In genomic region chr15:88637841-88638625, GRCh38 we compare ENCODE assay signal across 8 cellular contexts. TPM values are rescaled to one million over a fixed set of nuclear protein-coding genes. Genes with fewer than 3 reads are reported as not detected.
DNase-seq lines count a peak whose midpoint lies in the region; ATAC-seq and TF ChIP-seq lines count a peak whose summit lies in the region.

No MANE protein-coding gene starts in this region.

- H3K36me3 Mint-ChIP-seq in IgD-negative memory B cell: peaks cover 10% of the 10 kb centered on the region

- ATAC-seq in GM21381 (IDR thresholded peaks at IDR 0.05; ENCODE audit: unreplicated experiment): no peak

- TF ChIP-seq POLR2A in adrenal gland (IDR thresholded peaks at IDR 0.05): no peak
- TF ChIP-seq POLR2A in suprapubic skin (IDR thresholded peaks at IDR 0.05): no peak

- no peak for TF ChIP-seq EP300 in suprapubic skin (IDR thresholded peaks at IDR 0.05)

- POLR2A ChIA-PET in GM10248 (lab: Yijun Ruan, JAX): interaction anchor here (1.0 to 1.3 kb wide), 6 partner anchors 12 to 450 kb away, joined by 3 to 6 read pairs (median 4); partner anchors contain the start of genes ABHD2, AEN, MRPL46 and MRPS11

- H3K4me1 ChIP-seq in adrenal gland (replicated peaks in 1 of 2): peaks cover 9 to 17% of the 10 kb centered on the region in 2 donors
- H3K4me1 ChIP-seq in suprapubic skin: peaks cover 41% of the 10 kb centered on the region

- peak overlapping the region; percentile 84 to 100 (median 99) for H3K27ac Mint-ChIP-seq in IgD-negative memory B cell

- no peaks in the 10 kb centered on the region for H3K27me3 ChIP-seq in adrenal gland
- H3K27me3 ChIP-seq in layer of hippocampus (ENCODE audit: control insufficient read depth, insufficient read depth, low read length): no peaks in the 10 kb centered on the region
- H3K27me3 ChIP-seq in suprapubic skin: no peaks in the 10 kb centered on the region

- no peaks in the 10 kb centered on the region for H3K36me3 ChIP-seq in adrenal gland (replicated peaks in 1 of 2)
- H3K36me3 ChIP-seq in suprapubic skin: no peaks in the 10 kb centered on the region

- TF ChIP-seq CTCF in adrenal gland (IDR thresholded peaks at IDR 0.05): no peak
- no peak for TF ChIP-seq CTCF in suprapubic skin (IDR thresholded peaks at IDR 0.05)
- TF ChIP-seq CTCF in GM10248 (IDR thresholded peaks at IDR 0.05; ENCODE audit: control extremely low read depth, extremely low read depth, low read depth, missing control alignments): no peak

- peak overlapping the region in 3 of 4 donors; percentile 16 to 59 (median 46) for H3K4me3 ChIP-seq in adrenal gland
- peak overlapping the region; percentile 40 for H3K4me3 ChIP-seq in suprapubic skin

- CTCF ChIA-PET in GM10248 (lab: Yijun Ruan, JAX): interaction anchor here (0.7 to 7.0 kb wide), 18 partner anchors 9 to 267 kb away, joined by 3 to 73 read pairs (median 4); no protein-coding TSS in a partner anchor

- H3K9me3 Mint-ChIP-seq in IgD-negative memory B cell: no peaks in the 10 kb centered on the region

- H3K4me3 Mint-ChIP-seq in IgD-negative memory B cell: peak overlapping the region; percentile 79 to 95 (median 94)

- H3K4me1 Mint-ChIP-seq in IgD-negative memory B cell: peaks cover 48 to 64% (median 64%) of the 10 kb centered on the region in 3 donors

- intact Hi-C loops in adrenal gland (cut with DNase I): no loop called here

- H3K9me3 ChIP-seq in adrenal gland (replicated peaks in 1 of 3) (no peaks in the 10 kb centered on the region), suprapubic skin (no peaks in the 10 kb centered on the region)

- peaks cover 7% of the 10 kb centered on the region for H3K27me3 Mint-ChIP-seq in IgD-negative memory B cell

- H3K27ac ChIP-seq in adrenal gland (peak overlapping the region; percentile 50 to 96 (median 90)), layer of hippocampus (ENCODE audit: low read depth, low read length) (peak overlapping the region; percentile 86), suprapubic skin (peak overlapping the region; percentile 81)

- DNase-seq in adrenal gland: peak in 1 of 7 donors; percentile 34
- DNase-seq in suprapubic skin (ENCODE audit: low spot score in 2 of 2): peak in 1 of 2 donors; percentile 81
- DNase-seq in GF-D8 (lab: John Stamatoyannopoulos, UW): no peak
- DNase-seq in GM10248 (ENCODE audit: extremely low spot score): no peak
- DNase-seq in activated CD4-positive, alpha-beta T cell treated with anti-CD3 and anti-CD28 coated beads for 4 hours: no peak

- WGBS in adrenal gland, 4 donors: 66 to 86% (median 74%) methylated on average over 6 to 7 of the region's 7 CpGs
- 66% methylated on average over 7 of the region's 7 CpGs for WGBS in suprapubic skin

RNA-seq across cellular contexts. Expression of gene ISG20, which starts 0.8 kb away (rescaled TPM):
- polyA plus RNA-seq in IgD-negative memory B cell (760 TPM), adrenal gland (10 to 100 TPM in 2 of 3 donors, 1 to 10 TPM in 1; 4.4 to 11.7 (median 10.2) TPM)
- total RNA-seq in adrenal gland (10 to 100 TPM in 1 of 8 donors, 1 to 10 TPM in 7; 1.6 to 10.5 (median 7.6) TPM), suprapubic skin (10 to 100 TPM in 3 of 4 donors, 1 to 10 TPM in 1; 6.1 to 15.1 (median 12.9) TPM)

RNA-seq across cellular contexts. Expression of gene AEN, which starts 16.9 kb away (rescaled TPM):
- 40.8 TPM for polyA plus RNA-seq in IgD-negative memory B cell
- 10 to 100 TPM in 7 of 8 donors, 1 to 10 TPM in 1; 8.5 to 29.3 (median 14.2) TPM for total RNA-seq in adrenal gland
- 10 to 100 TPM in 1 of 3 donors, 1 to 10 TPM in 2; 4.9 to 11.3 (median 6.8) TPM for polyA plus RNA-seq in adrenal gland
- total RNA-seq in suprapubic skin: 10 to 100 TPM in 2 of 4 donors, 1 to 10 TPM in 2; 9.3 to 29.3 (median 17.3) TPM
